34 cellular contexts compared by ENCODE assay signal in genomic region chr7:34622771-34623250, GRCh38. TPM values are rescaled to one million over a fixed set of nuclear protein-coding genes. Genes with fewer than 3 reads are reported as not detected.
"Had no signal": no experiment of that assay in that cellular context is flagged by ENCODE, and none has a peak within 500 bp of the region (broad histone marks: within the 10 kb centered on the region; RNA-seq: fewer than 3 reads in every experiment).

No MANE protein-coding gene starts in this region.

- FAIRE-seq: endothelial cell of umbilical vein, kidney had no signal

- ATAC-seq: foreskin keratinocyte; gastroesophageal sphincter; left lobe of liver; natural killer cell; stimulated activated effector memory CD8-positive, alpha-beta T cell treated with anti-CD3 and anti-CD28 coated beads, Interleukin-12 subunit alpha, Interleukin-12 subunit beta, amount 100 ng/mL, for 72 hours had no signal

- H3K36me3 ChIP-seq: esophagus muscularis mucosa, gastroesophageal sphincter, heart left ventricle, ovary, sigmoid colon, stomach, thyroid gland, vagina had no signal

- H3K4me1 ChIP-seq: esophagus muscularis mucosa, foreskin keratinocyte, gastroesophageal sphincter, sigmoid colon, stomach, thyroid gland, vagina had no signal

- H3K27ac ChIP-seq: esophagus muscularis mucosa, foreskin keratinocyte, gastroesophageal sphincter, heart left ventricle, hepatocyte, ovary, sigmoid colon, stomach, thyroid gland, vagina had no signal

- H3K4me2 ChIP-seq: hepatocyte had no signal

- H3K79me2 ChIP-seq: hepatocyte had no signal

- H3K4me3 ChIP-seq: esophagus muscularis mucosa, gastroesophageal sphincter, heart left ventricle, hepatocyte, lung, ovary, sigmoid colon, stomach, thyroid gland, vagina had no signal

- H3K27me3 Mint-ChIP-seq: memory B cell had no signal

- H3K4me1 Mint-ChIP-seq: memory B cell; natural killer cell; stimulated activated effector memory CD8-positive, alpha-beta T cell treated with anti-CD3 and anti-CD28 coated beads, Interleukin-12 subunit alpha, Interleukin-12 subunit beta, amount 100 ng/mL, for 72 hours had no signal

- H3K9me3 ChIP-seq: esophagus muscularis mucosa, heart left ventricle, ovary, sigmoid colon, thyroid gland, vagina had no signal

- H3K36me3 Mint-ChIP-seq: memory B cell; natural killer cell; stimulated activated effector memory CD8-positive, alpha-beta T cell treated with anti-CD3 and anti-CD28 coated beads, Interleukin-12 subunit alpha, Interleukin-12 subunit beta, amount 100 ng/mL, for 72 hours had no signal

- DNase-seq: cortex of kidney; effector CD8-positive, alpha-beta T cell; foreskin keratinocyte; heart left ventricle; kidney; natural killer cell; nucleus accumbens; ovary; sigmoid colon; stimulated activated CD4-positive, alpha-beta T cell treated with anti-CD3 and anti-CD28 coated beads, Interleukin-2, amount 100 ng/mL, for 24 hours; stimulated activated CD4-positive, alpha-beta T cell treated with anti-CD3 and anti-CD28 coated beads, Interleukin-4, amount 100 ng/mL, for 24 hours; stimulated activated naive CD4-positive, alpha-beta T cell treated with Interleukin-2 at 50 U/mL for 16 hours; stomach; thyroid gland; trophoblast cell had no signal

- H2AFZ ChIP-seq: hepatocyte had no signal

- H3K27me3 ChIP-seq: esophagus muscularis mucosa, foreskin keratinocyte, gastroesophageal sphincter, heart left ventricle, hepatocyte, ovary, sigmoid colon, stomach, thyroid gland, vagina had no signal

- H3K4me3 Mint-ChIP-seq: memory B cell; natural killer cell; stimulated activated effector memory CD8-positive, alpha-beta T cell treated with anti-CD3 and anti-CD28 coated beads, Interleukin-12 subunit alpha, Interleukin-12 subunit beta, amount 100 ng/mL, for 72 hours had no signal

- H3K27ac Mint-ChIP-seq: memory B cell; natural killer cell; stimulated activated effector memory CD8-positive, alpha-beta T cell treated with anti-CD3 and anti-CD28 coated beads, Interleukin-12 subunit alpha, Interleukin-12 subunit beta, amount 100 ng/mL, for 72 hours had no signal

RNA-seq across cellular contexts. Expression of gene NPSR1, which starts 35.2 kb away (rescaled TPM):
- total RNA-seq: dermis microvascular lymphatic vessel endothelial cell, endothelial cell of umbilical vein, epithelial cell of proximal tubule, esophagus muscularis mucosa, fibroblast of lung, foreskin keratinocyte, gastroesophageal sphincter, heart left ventricle, hepatocyte, kidney, left lobe of liver, liver, lung, mononuclear cell, natural killer cell, ovary, posterior vena cava, sigmoid colon, stomach, subcutaneous adipose tissue, temporal lobe, thyroid gland, ureter, vagina had no signal
- polyA plus RNA-seq: endothelial cell of umbilical vein, fibroblast of lung, foreskin keratinocyte, heart left ventricle, hepatocyte, liver, lung, neural cell, ovary, stomach had no signal
